In the genomic region with DNA sequence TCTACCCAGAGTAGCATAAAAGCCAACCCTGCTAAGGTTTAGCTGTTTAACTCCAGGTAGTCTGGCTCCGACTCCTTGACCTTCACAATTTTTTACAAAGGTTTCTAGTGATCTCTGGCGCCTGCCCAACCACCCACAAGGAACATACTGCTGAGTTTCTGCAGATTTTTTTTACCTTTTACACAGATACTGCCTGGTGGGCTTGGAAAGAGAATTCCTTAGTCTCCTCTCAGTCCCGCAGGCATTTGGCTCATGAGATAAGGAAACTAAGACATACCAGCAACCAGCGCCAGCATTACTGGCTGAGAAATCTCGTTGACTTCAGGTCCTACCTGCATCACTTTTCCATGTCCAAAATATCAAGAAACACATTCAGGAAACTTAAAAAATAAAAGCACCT, we compare ENCODE assay signal across 1 cellular context.
TF ChIP-seq lines count a peak whose summit lies in the region.

No MANE protein-coding gene starts in this region.

TF ChIP-seq in GM23338, 12 proteins besides CTCF, POLR2A, EP300 and RAD21 (continued from another document):
- TF ChIP-seq, protein P1, sequence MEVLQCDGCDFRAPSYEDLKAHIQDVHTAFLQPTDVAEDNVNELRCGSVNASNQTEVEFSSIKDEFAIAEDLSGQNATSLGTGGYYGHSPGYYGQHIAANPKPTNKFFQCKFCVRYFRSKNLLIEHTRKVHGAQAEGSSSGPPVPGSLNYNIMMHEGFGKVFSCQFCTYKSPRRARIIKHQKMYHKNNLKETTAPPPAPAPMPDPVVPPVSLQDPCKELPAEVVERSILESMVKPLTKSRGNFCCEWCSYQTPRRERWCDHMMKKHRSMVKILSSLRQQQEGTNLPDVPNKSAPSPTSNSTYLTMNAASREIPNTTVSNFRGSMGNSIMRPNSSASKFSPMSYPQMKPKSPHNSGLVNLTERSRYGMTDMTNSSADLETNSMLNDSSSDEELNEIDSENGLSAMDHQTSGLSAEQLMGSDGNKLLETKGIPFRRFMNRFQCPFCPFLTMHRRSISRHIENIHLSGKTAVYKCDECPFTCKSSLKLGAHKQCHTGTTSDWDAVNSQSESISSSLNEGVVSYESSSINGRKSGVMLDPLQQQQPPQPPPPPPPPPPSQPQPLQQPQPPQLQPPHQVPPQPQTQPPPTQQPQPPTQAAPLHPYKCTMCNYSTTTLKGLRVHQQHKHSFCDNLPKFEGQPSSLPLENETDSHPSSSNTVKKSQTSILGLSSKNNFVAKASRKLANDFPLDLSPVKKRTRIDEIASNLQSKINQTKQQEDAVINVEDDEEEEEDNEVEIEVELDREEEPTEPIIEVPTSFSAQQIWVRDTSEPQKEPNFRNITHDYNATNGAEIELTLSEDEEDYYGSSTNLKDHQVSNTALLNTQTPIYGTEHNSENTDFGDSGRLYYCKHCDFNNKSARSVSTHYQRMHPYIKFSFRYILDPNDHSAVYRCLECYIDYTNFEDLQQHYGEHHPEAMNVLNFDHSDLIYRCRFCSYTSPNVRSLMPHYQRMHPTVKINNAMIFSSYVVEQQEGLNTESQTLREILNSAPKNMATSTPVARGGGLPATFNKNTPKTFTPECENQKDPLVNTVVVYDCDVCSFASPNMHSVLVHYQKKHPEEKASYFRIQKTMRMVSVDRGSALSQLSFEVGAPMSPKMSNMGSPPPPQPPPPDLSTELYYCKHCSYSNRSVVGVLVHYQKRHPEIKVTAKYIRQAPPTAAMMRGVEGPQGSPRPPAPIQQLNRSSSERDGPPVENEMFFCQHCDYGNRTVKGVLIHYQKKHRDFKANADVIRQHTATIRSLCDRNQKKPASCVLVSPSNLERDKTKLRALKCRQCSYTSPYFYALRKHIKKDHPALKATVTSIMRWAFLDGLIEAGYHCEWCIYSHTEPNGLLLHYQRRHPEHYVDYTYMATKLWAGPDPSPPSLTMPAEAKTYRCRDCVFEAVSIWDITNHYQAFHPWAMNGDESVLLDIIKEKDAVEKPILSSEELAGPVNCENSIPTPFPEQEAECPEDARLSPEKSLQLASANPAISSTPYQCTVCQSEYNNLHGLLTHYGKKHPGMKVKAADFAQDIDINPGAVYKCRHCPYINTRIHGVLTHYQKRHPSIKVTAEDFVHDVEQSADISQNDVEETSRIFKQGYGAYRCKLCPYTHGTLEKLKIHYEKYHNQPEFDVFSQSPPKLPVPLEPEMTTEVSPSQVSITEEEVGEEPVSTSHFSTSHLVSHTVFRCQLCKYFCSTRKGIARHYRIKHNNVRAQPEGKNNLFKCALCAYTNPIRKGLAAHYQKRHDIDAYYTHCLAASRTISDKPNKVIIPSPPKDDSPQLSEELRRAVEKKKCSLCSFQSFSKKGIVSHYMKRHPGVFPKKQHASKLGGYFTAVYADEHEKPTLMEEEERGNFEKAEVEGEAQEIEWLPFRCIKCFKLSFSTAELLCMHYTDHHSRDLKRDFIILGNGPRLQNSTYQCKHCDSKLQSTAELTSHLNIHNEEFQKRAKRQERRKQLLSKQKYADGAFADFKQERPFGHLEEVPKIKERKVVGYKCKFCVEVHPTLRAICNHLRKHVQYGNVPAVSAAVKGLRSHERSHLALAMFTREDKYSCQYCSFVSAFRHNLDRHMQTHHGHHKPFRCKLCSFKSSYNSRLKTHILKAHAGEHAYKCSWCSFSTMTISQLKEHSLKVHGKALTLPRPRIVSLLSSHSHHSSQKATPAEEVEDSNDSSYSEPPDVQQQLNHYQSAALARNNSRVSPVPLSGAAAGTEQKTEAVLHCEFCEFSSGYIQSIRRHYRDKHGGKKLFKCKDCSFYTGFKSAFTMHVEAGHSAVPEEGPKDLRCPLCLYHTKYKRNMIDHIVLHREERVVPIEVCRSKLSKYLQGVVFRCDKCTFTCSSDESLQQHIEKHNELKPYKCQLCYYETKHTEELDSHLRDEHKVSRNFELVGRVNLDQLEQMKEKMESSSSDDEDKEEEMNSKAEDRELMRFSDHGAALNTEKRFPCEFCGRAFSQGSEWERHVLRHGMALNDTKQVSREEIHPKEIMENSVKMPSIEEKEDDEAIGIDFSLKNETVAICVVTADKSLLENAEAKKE (CRISPR knock-in tag; IDR thresholded peaks at IDR 0.05), result no peak
- TF ChIP-seq POLR2AphosphoS5 (IDR thresholded peaks at IDR 0.05; ENCODE audit: low read depth) (no peak), NANOG (IDR thresholded peaks at IDR 0.05; ENCODE audit: borderline replicate concordance) (no peak), ZNF331 (CRISPR knock-in tag; IDR thresholded peaks at IDR 0.05; ENCODE audit: low read depth) (no peak), EZH2phosphoT487 (IDR thresholded peaks at IDR 0.05; ENCODE audit: unreplicated experiment) (no peak), ZNF114 (CRISPR knock-in tag; IDR thresholded peaks at IDR 0.05) (no peak), JUNB (IDR thresholded peaks at IDR 0.05; ENCODE audit: unreplicated experiment) (no peak), STAT1 (IDR thresholded peaks at IDR 0.05; ENCODE audit: unreplicated experiment) (no peak), EZH2 (IDR thresholded peaks at IDR 0.05; ENCODE audit: low read depth, unreplicated experiment) (no peak)
- TF ChIP-seq, protein P2, sequence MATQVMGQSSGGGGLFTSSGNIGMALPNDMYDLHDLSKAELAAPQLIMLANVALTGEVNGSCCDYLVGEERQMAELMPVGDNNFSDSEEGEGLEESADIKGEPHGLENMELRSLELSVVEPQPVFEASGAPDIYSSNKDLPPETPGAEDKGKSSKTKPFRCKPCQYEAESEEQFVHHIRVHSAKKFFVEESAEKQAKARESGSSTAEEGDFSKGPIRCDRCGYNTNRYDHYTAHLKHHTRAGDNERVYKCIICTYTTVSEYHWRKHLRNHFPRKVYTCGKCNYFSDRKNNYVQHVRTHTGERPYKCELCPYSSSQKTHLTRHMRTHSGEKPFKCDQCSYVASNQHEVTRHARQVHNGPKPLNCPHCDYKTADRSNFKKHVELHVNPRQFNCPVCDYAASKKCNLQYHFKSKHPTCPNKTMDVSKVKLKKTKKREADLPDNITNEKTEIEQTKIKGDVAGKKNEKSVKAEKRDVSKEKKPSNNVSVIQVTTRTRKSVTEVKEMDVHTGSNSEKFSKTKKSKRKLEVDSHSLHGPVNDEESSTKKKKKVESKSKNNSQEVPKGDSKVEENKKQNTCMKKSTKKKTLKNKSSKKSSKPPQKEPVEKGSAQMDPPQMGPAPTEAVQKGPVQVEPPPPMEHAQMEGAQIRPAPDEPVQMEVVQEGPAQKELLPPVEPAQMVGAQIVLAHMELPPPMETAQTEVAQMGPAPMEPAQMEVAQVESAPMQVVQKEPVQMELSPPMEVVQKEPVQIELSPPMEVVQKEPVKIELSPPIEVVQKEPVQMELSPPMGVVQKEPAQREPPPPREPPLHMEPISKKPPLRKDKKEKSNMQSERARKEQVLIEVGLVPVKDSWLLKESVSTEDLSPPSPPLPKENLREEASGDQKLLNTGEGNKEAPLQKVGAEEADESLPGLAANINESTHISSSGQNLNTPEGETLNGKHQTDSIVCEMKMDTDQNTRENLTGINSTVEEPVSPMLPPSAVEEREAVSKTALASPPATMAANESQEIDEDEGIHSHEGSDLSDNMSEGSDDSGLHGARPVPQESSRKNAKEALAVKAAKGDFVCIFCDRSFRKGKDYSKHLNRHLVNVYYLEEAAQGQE (IDR thresholded peaks at IDR 0.05; ENCODE audit: unreplicated experiment), result no peak
